In the genomic region with DNA sequence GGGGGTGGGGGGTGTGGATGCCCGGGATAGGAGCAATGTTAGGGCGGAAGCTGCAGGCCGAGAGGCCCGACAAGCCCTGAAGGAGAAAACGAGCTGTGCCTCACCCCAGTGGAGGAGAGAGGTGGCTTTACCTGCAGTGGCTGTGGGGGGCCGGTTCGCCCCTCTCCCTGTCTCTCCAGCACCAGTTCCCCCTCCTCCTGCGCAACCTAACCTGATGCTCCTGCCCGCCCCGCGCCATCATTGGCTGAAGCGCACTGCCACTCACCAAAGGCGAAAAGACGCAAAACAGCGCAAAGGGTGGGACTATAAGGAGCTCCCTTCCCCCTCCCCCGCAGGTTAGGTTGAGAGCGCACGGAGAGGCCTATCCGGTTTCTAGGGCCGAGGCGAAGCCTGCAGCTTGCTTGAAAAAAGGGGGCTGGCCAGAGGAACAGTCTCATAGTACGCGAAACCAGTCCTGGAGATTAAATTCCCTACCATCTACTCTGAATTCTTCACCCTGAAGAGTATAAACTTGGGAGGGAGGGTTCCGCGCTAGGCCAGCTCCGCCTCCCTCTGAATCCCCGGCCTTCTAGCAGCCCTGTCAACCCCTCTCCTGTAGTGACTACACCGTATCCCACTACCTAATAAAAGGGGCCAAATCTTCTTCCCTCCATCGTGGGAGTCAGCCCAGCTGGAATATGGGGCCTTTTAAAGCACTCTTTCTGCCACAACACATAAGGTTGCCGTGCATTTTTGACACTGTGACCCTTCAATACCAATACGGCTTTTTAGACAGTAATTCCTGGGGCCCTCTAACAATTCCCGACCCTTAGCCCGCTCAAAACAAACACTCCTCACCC, we compare ENCODE assay signal across 8 cellular contexts. TPM values are rescaled to one million over a fixed set of nuclear protein-coding genes. Genes with fewer than 3 reads are reported as not detected.
A peak's percentile ranks its signal among the peaks of the same experiment; 100 is the strongest.
DNase-seq lines count a peak whose midpoint lies in the region; ATAC-seq and TF ChIP-seq lines count a peak whose summit lies in the region.

No MANE protein-coding gene starts in this region.

- H3K36me3 ChIP-seq in gastroesophageal sphincter: no peaks in the 10 kb centered on the region
- H3K36me3 ChIP-seq in neutrophil: peaks cover 6% of the 10 kb centered on the region

- H3K27ac Mint-ChIP-seq in HFFc6: peak overlapping the region; percentile 90
- peak overlapping the region; percentile 91 for H3K27ac Mint-ChIP-seq in activated naive CD4-positive, alpha-beta T cell treated with anti-CD3 and anti-CD28 coated beads, Interleukin-2, amount 10 ng/mL, durations not matched to agents 7 days and 5 days

- no peaks in the 10 kb centered on the region for H3K9me3 ChIP-seq in gastroesophageal sphincter
- no peaks in the 10 kb centered on the region for H3K9me3 ChIP-seq in neutrophil

- no peaks in the 10 kb centered on the region for H3K9me3 Mint-ChIP-seq in HFFc6
- no peaks in the 10 kb centered on the region for H3K9me3 Mint-ChIP-seq in activated naive CD4-positive, alpha-beta T cell treated with anti-CD3 and anti-CD28 coated beads, Interleukin-2, amount 10 ng/mL, durations not matched to agents 7 days and 5 days

- in situ Hi-C loops in SK-MEL-5 (cut with HindIII; ENCODE audit: low pct_unique_long_range_greater_than_20kb, low sequenced_read_pairs): no loop called here

- ATAC-seq in gastroesophageal sphincter: peak; percentile 100

- CTCF ChIA-PET in activated naive CD4-positive, alpha-beta T cell treated with anti-CD3 and anti-CD28 coated beads, Interleukin-2, amount 10 ng/mL, durations not matched to agents 7 days and 5 days (lab: Charles Lee): interaction anchor here (0.8 to 1.2 kb wide), 5 partner anchors 9 to 61 kb away, joined by 3 to 5 read pairs (median 4); a partner anchor contains a TSS

- TF ChIP-seq POLR2A in gastroesophageal sphincter (IDR thresholded peaks at IDR 0.05): no peak

- H3K4me3 ChIP-seq in gastroesophageal sphincter (peak overlapping the region; percentile 65 to 81), neutrophil (ENCODE audit: low read depth in 1 of 2, low read length in 1 of 2) (peak overlapping the region; percentile 74 to 81)

- no peak for TF ChIP-seq EP300 in gastroesophageal sphincter (IDR thresholded peaks at IDR 0.05)

- WGBS in gastroesophageal sphincter (ENCODE audit: low coverage in 1 of 2), 2 donors: 1 to 11% methylated on average over 15 to 31 of the region's 33 CpGs

- peak overlapping the region; percentile 93 for H3K4me3 Mint-ChIP-seq in HFFc6
- peak overlapping the region; percentile 79 for H3K4me3 Mint-ChIP-seq in activated naive CD4-positive, alpha-beta T cell treated with anti-CD3 and anti-CD28 coated beads, Interleukin-2, amount 10 ng/mL, durations not matched to agents 7 days and 5 days

- peaks cover 38% of the 10 kb centered on the region for H3K4me1 Mint-ChIP-seq in HFFc6 (ENCODE audit: low read depth)
- peaks cover 35% of the 10 kb centered on the region for H3K4me1 Mint-ChIP-seq in activated naive CD4-positive, alpha-beta T cell treated with anti-CD3 and anti-CD28 coated beads, Interleukin-2, amount 10 ng/mL, durations not matched to agents 7 days and 5 days

- H3K27ac ChIP-seq in gastroesophageal sphincter (peak overlapping the region; percentile 82 to 88 (median 88)), neutrophil (peak overlapping the region; percentile 91), substantia nigra (ENCODE audit: low read depth, low read length, poor library complexity, severe bottlenecking) (peak overlapping the region; percentile 83)

- H3K36me3 Mint-ChIP-seq in HFFc6 (ENCODE audit: low read depth): peaks cover 25% of the 10 kb centered on the region; the same call in 1 of the 2 replicates
- peaks cover 22% of the 10 kb centered on the region for H3K36me3 Mint-ChIP-seq in activated naive CD4-positive, alpha-beta T cell treated with anti-CD3 and anti-CD28 coated beads, Interleukin-2, amount 10 ng/mL, durations not matched to agents 7 days and 5 days

- TF ChIP-seq CTCF in HFFc6 (IDR thresholded peaks at IDR 0.05) (no peak), gastroesophageal sphincter (IDR thresholded peaks at IDR 0.05) (no peak), neutrophil (IDR thresholded peaks at IDR 0.05) (no peak)

- peaks cover 0 to 33% (median 8%) of the 10 kb centered on the region in 3 donors for H3K4me1 ChIP-seq in gastroesophageal sphincter
- H3K4me1 ChIP-seq in neutrophil (ENCODE audit: control insufficient read depth in 1 of 2, insufficient read depth in 1 of 2, low read depth in 1 of 2, low read length in 1 of 2): peaks cover 18 to 22% of the 10 kb centered on the region in 2 experiments

- H3K27me3 Mint-ChIP-seq in HFFc6 (ENCODE audit: insufficient read depth): peaks cover 2% of the 10 kb centered on the region; the same call in 1 of the 2 replicates
- H3K27me3 Mint-ChIP-seq in activated naive CD4-positive, alpha-beta T cell treated with anti-CD3 and anti-CD28 coated beads, Interleukin-2, amount 10 ng/mL, durations not matched to agents 7 days and 5 days: no peaks in the 10 kb centered on the region

- H3K27me3 ChIP-seq in gastroesophageal sphincter (no peaks in the 10 kb centered on the region), neutrophil (no peaks in the 10 kb centered on the region)

- DNase-seq in GM04504 (ENCODE audit: low read depth): peak; percentile 99
- peak; percentile 99 for DNase-seq in HFFc6
- DNase-seq in NAMALWA (ENCODE audit: low spot score): peak; percentile 99
- DNase-seq in SK-MEL-5 (ENCODE audit: low read depth, low spot score): peak; percentile 98
- DNase-seq in activated naive CD4-positive, alpha-beta T cell treated with anti-CD3 and anti-CD28 coated beads, Interleukin-2, amount 10 ng/mL, durations not matched to agents 7 days and 5 days: peak; percentile 100
- peak; percentile 76 to 99 (median 96) for DNase-seq in substantia nigra (lab: John Stamatoyannopoulos, UW)

RNA-seq across cellular contexts. Expression of a gene that starts 18.6 kb away (rescaled TPM):
- total RNA-seq in HFFc6 (2021; fragmentation: NEBNext Ultra II Directional; extraction: Animal tissue kit (Norgen Biotek cat#: 25700)): 10 to 100 TPM; 63.5 to 78.6 (median 70.9) TPM
- 27.8 and 32.6 TPM in 2 replicates for total RNA-seq in SK-MEL-5 (2014; rRNA removed; shearing (Covaris generic))
- polyA plus RNA-seq in SK-MEL-5 (2015; cell fraction: cytosol; rRNA removed): 24.6 and 27.9 TPM in 2 replicates
- polyA plus RNA-seq in SK-MEL-5 (2015; cell fraction: nucleus; rRNA removed): 50.1 and 57.0 TPM in 2 replicates
- 10 to 100 TPM; 47.4 to 59.0 (median 53.3) TPM for total RNA-seq in gastroesophageal sphincter

RNA-seq across cellular contexts. Expression of a gene that starts 39.5 kb away (rescaled TPM):
- 10 to 100 TPM; 20.2 to 22.9 (median 21.3) TPM for total RNA-seq in HFFc6 (2021; fragmentation: NEBNext Ultra II Directional; extraction: Animal tissue kit (Norgen Biotek cat#: 25700))
- total RNA-seq in SK-MEL-5 (2014; rRNA removed; shearing (Covaris generic)): 15.5 and 19.9 TPM in 2 replicates
- 12.5 and 14.7 TPM in 2 replicates for polyA plus RNA-seq in SK-MEL-5 (2015; cell fraction: cytosol; rRNA removed)
- 32.0 and 45.7 TPM in 2 replicates for polyA plus RNA-seq in SK-MEL-5 (2015; cell fraction: nucleus; rRNA removed)
- total RNA-seq in gastroesophageal sphincter: 10 to 100 TPM; 28.3 to 44.8 (median 29.7) TPM

RNA-seq across cellular contexts. Expression of a gene that starts 39.7 kb away (rescaled TPM):
- 10 to 100 TPM; 79.8 to 96.3 (median 88.5) TPM for total RNA-seq in HFFc6 (2021; fragmentation: NEBNext Ultra II Directional; extraction: Animal tissue kit (Norgen Biotek cat#: 25700))
- total RNA-seq in SK-MEL-5 (2014; rRNA removed; shearing (Covaris generic)): 21.2 and 23.8 TPM in 2 replicates
- polyA plus RNA-seq in SK-MEL-5 (2015; cell fraction: cytosol; rRNA removed): 40.7 and 50.9 TPM in 2 replicates
- 27.0 and 35.3 TPM in 2 replicates for polyA plus RNA-seq in SK-MEL-5 (2015; cell fraction: nucleus; rRNA removed)
- 10 to 100 TPM; 39.8 to 82.4 (median 62.3) TPM for total RNA-seq in gastroesophageal sphincter

RNA-seq across cellular contexts. Expression of a gene that starts 53.5 kb away (rescaled TPM):
- total RNA-seq in HFFc6 (2021; fragmentation: NEBNext Ultra II Directional; extraction: Animal tissue kit (Norgen Biotek cat#: 25700)): 10 to 100 TPM; 67.9 to 91.9 (median 86.2) TPM
- total RNA-seq in SK-MEL-5 (2014; rRNA removed; shearing (Covaris generic)): 72.1 and 84.3 TPM in 2 replicates
- 76.7 and 89.3 TPM in 2 replicates for polyA plus RNA-seq in SK-MEL-5 (2015; cell fraction: cytosol; rRNA removed)
- 102 and 107 TPM in 2 replicates for polyA plus RNA-seq in SK-MEL-5 (2015; cell fraction: nucleus; rRNA removed)
- total RNA-seq in gastroesophageal sphincter: 100 to 1,000 TPM in 1 of 4 donors, 10 to 100 TPM in 3; 64.6 to 101 (median 74.5) TPM

Comparison
In these comparisons a context has a peak if more than half of its experiments do, and no peak if none do; other contexts are left out.
1. Peak in every context shown above with its lines: DNase-seq, ATAC-seq, H3K4me3 ChIP-seq and H3K27ac ChIP-seq.